Comparison of ENCODE assay signal across 12 cellular contexts in genomic region chr11:12539570-12539969, GRCh38.
DNase-seq lines count a peak whose midpoint lies in the region; ATAC-seq lines count a peak whose summit lies in the region.
"Had no signal": no experiment of that assay in that cellular context is flagged by ENCODE, and none has a peak within 500 bp of the region (broad histone marks: within the 10 kb centered on the region; RNA-seq: fewer than 3 reads in every experiment).

No MANE protein-coding gene starts in this region.

- no peak overlapping the region for H3K4me3 ChIP-seq in skin epidermis

- no peak for ATAC-seq in GM18868 (IDR thresholded peaks at IDR 0.05; ENCODE audit: unreplicated experiment)
- no peak for ATAC-seq in HG03097 (IDR thresholded peaks at IDR 0.05; ENCODE audit: low FRiP score, unreplicated experiment)
- no peak for ATAC-seq in GM21619 (IDR thresholded peaks at IDR 0.05; ENCODE audit: unreplicated experiment)

- DNase-seq in GM03348 (ENCODE audit: low spot score) (peak; percentile 84), amniotic stem cell (lab: John Stamatoyannopoulos, UW) (peak; percentile 78), foreskin melanocyte (peak; percentile 46), NCI-H1105 treated with DMSO at 0.1 percent for 48 hours (lab: John Stamatoyannopoulos, UW) (no peak)
- DNase-seq: activated B cell treated with CpG ODN at 0.5 μM for 24 hours, activated gamma-delta T cell treated with Interleukin-2 at 50 U/mL for 16 hours, Calu3, substantia nigra had no signal

- peak overlapping the region in 13 of 21 experiments; percentile 21 to 68 (median 55) for H3K27ac ChIP-seq in skin epidermis
